1 cellular context compared by ENCODE assay signal in the genomic region with DNA sequence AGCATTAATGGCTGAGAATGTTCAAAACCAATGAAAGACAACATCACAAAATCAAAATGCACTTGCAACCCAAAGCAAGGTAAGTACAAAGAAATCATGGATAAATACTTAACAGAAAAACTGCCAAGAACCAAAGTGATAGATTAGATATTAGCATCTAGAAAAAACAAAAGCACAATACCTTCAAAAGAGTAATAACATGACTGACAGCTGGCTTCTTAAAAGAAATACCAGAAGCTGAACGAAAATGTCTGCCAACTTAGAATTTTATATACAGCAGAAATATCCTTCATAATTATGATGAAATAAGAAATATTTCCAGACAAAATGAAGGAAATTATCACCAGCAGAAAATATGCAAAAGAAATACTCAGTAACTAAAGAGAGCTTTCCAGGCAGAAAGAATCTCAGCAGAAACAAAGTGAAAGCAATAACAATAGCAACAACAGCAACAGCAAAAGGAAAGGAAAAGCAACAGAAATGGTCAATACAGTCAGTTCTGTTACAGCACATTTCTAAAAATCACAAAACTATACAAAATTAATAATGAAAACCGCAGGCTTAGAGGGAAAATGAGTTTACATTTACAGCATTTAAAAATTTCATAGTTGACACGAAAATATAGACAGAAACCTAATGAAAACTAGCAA.
TF ChIP-seq lines count a peak whose summit lies in the region.

No MANE protein-coding gene starts in this region.

TF ChIP-seq in GM23338, 12 proteins besides CTCF, POLR2A, EP300 and RAD21 (continued from another document):
- TF ChIP-seq, protein P1, sequence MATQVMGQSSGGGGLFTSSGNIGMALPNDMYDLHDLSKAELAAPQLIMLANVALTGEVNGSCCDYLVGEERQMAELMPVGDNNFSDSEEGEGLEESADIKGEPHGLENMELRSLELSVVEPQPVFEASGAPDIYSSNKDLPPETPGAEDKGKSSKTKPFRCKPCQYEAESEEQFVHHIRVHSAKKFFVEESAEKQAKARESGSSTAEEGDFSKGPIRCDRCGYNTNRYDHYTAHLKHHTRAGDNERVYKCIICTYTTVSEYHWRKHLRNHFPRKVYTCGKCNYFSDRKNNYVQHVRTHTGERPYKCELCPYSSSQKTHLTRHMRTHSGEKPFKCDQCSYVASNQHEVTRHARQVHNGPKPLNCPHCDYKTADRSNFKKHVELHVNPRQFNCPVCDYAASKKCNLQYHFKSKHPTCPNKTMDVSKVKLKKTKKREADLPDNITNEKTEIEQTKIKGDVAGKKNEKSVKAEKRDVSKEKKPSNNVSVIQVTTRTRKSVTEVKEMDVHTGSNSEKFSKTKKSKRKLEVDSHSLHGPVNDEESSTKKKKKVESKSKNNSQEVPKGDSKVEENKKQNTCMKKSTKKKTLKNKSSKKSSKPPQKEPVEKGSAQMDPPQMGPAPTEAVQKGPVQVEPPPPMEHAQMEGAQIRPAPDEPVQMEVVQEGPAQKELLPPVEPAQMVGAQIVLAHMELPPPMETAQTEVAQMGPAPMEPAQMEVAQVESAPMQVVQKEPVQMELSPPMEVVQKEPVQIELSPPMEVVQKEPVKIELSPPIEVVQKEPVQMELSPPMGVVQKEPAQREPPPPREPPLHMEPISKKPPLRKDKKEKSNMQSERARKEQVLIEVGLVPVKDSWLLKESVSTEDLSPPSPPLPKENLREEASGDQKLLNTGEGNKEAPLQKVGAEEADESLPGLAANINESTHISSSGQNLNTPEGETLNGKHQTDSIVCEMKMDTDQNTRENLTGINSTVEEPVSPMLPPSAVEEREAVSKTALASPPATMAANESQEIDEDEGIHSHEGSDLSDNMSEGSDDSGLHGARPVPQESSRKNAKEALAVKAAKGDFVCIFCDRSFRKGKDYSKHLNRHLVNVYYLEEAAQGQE (IDR thresholded peaks at IDR 0.05; ENCODE audit: unreplicated experiment), result no peak
- no peak for TF ChIP-seq EZH2phosphoT487 (IDR thresholded peaks at IDR 0.05; ENCODE audit: unreplicated experiment)
- TF ChIP-seq, protein P2, sequence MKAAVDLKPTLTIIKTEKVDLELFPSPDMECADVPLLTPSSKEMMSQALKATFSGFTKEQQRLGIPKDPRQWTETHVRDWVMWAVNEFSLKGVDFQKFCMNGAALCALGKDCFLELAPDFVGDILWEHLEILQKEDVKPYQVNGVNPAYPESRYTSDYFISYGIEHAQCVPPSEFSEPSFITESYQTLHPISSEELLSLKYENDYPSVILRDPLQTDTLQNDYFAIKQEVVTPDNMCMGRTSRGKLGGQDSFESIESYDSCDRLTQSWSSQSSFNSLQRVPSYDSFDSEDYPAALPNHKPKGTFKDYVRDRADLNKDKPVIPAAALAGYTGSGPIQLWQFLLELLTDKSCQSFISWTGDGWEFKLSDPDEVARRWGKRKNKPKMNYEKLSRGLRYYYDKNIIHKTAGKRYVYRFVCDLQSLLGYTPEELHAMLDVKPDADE (IDR thresholded peaks at IDR 0.05), result no peak
- TF ChIP-seq STAT1 (IDR thresholded peaks at IDR 0.05; ENCODE audit: unreplicated experiment), result no peak
- TF ChIP-seq, protein P3, sequence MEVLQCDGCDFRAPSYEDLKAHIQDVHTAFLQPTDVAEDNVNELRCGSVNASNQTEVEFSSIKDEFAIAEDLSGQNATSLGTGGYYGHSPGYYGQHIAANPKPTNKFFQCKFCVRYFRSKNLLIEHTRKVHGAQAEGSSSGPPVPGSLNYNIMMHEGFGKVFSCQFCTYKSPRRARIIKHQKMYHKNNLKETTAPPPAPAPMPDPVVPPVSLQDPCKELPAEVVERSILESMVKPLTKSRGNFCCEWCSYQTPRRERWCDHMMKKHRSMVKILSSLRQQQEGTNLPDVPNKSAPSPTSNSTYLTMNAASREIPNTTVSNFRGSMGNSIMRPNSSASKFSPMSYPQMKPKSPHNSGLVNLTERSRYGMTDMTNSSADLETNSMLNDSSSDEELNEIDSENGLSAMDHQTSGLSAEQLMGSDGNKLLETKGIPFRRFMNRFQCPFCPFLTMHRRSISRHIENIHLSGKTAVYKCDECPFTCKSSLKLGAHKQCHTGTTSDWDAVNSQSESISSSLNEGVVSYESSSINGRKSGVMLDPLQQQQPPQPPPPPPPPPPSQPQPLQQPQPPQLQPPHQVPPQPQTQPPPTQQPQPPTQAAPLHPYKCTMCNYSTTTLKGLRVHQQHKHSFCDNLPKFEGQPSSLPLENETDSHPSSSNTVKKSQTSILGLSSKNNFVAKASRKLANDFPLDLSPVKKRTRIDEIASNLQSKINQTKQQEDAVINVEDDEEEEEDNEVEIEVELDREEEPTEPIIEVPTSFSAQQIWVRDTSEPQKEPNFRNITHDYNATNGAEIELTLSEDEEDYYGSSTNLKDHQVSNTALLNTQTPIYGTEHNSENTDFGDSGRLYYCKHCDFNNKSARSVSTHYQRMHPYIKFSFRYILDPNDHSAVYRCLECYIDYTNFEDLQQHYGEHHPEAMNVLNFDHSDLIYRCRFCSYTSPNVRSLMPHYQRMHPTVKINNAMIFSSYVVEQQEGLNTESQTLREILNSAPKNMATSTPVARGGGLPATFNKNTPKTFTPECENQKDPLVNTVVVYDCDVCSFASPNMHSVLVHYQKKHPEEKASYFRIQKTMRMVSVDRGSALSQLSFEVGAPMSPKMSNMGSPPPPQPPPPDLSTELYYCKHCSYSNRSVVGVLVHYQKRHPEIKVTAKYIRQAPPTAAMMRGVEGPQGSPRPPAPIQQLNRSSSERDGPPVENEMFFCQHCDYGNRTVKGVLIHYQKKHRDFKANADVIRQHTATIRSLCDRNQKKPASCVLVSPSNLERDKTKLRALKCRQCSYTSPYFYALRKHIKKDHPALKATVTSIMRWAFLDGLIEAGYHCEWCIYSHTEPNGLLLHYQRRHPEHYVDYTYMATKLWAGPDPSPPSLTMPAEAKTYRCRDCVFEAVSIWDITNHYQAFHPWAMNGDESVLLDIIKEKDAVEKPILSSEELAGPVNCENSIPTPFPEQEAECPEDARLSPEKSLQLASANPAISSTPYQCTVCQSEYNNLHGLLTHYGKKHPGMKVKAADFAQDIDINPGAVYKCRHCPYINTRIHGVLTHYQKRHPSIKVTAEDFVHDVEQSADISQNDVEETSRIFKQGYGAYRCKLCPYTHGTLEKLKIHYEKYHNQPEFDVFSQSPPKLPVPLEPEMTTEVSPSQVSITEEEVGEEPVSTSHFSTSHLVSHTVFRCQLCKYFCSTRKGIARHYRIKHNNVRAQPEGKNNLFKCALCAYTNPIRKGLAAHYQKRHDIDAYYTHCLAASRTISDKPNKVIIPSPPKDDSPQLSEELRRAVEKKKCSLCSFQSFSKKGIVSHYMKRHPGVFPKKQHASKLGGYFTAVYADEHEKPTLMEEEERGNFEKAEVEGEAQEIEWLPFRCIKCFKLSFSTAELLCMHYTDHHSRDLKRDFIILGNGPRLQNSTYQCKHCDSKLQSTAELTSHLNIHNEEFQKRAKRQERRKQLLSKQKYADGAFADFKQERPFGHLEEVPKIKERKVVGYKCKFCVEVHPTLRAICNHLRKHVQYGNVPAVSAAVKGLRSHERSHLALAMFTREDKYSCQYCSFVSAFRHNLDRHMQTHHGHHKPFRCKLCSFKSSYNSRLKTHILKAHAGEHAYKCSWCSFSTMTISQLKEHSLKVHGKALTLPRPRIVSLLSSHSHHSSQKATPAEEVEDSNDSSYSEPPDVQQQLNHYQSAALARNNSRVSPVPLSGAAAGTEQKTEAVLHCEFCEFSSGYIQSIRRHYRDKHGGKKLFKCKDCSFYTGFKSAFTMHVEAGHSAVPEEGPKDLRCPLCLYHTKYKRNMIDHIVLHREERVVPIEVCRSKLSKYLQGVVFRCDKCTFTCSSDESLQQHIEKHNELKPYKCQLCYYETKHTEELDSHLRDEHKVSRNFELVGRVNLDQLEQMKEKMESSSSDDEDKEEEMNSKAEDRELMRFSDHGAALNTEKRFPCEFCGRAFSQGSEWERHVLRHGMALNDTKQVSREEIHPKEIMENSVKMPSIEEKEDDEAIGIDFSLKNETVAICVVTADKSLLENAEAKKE (CRISPR knock-in tag; IDR thresholded peaks at IDR 0.05), result no peak
- no peak for TF ChIP-seq ZNF331 (CRISPR knock-in tag; IDR thresholded peaks at IDR 0.05; ENCODE audit: low read depth)
- no peak for TF ChIP-seq ZNF114 (CRISPR knock-in tag; IDR thresholded peaks at IDR 0.05)
- no peak for TF ChIP-seq POLR2AphosphoS5 (IDR thresholded peaks at IDR 0.05; ENCODE audit: low read depth)
- no peak for TF ChIP-seq EZH2 (IDR thresholded peaks at IDR 0.05; ENCODE audit: low read depth, unreplicated experiment)
